ENCODE assay signal across 14 cellular contexts in genomic region chr15:31381801-31382692, GRCh38. TPM values are rescaled to one million over a fixed set of nuclear protein-coding genes. Genes with fewer than 3 reads are reported as not detected.
A peak's percentile ranks its signal among the peaks of the same experiment; 100 is the strongest.
DNase-seq lines count a peak whose midpoint lies in the region; ATAC-seq and TF ChIP-seq lines count a peak whose summit lies in the region.
"Had no signal": no experiment of that assay in that cellular context is flagged by ENCODE, and none has a peak within 500 bp of the region (broad histone marks: within the 10 kb centered on the region; RNA-seq: fewer than 3 reads in every experiment).

No MANE protein-coding gene starts in this region.

- POLR2A ChIA-PET in activated CD4-positive, alpha-beta memory T cell treated with anti-CD3 and anti-CD28 coated beads, Interleukin-2, amount 10 ng/mL, durations not matched to agents 7 days and 5 days (lab: Charles Lee): interaction anchor here (0.8 to 4.6 kb wide), 9 partner anchors 10 to 167 kb away, joined by 3 to 20 read pairs (median 4); no protein-coding TSS in a partner anchor
- POLR2A ChIA-PET in activated CD4-positive, alpha-beta memory T cell treated with anti-CD3 and anti-CD28 coated beads for 36 hours (lab: Charles Lee): interaction anchor here (1.0 to 1.4 kb wide), 2 partner anchors 35 to 53 kb away, joined by 4 read pairs; no protein-coding TSS in a partner anchor
- POLR2A ChIA-PET in activated B cell treated with CpG ODN at 0.5 μM for 24 hours (lab: Charles Lee): interaction anchor here (0.7 to 0.9 kb wide), 2 partner anchors 16 to 53 kb away, joined by 3 read pairs; no protein-coding TSS in a partner anchor

- H3K27ac Mint-ChIP-seq in activated CD4-positive, alpha-beta memory T cell treated with anti-CD3 and anti-CD28 coated beads, Interleukin-2, amount 10 ng/mL, durations not matched to agents 7 days and 5 days: peak overlapping the region; percentile 19
- no peak overlapping the region for H3K27ac Mint-ChIP-seq in activated CD4-positive, alpha-beta memory T cell treated with anti-CD3 and anti-CD28 coated beads for 36 hours
- H3K27ac Mint-ChIP-seq in activated B cell treated with CpG ODN at 0.5 μM for 24 hours: peak overlapping the region; percentile 16

- H3K27me3 Mint-ChIP-seq in activated CD4-positive, alpha-beta memory T cell treated with anti-CD3 and anti-CD28 coated beads, Interleukin-2, amount 10 ng/mL, durations not matched to agents 7 days and 5 days: no peaks in the 10 kb centered on the region
- no peaks in the 10 kb centered on the region for H3K27me3 Mint-ChIP-seq in activated CD4-positive, alpha-beta memory T cell treated with anti-CD3 and anti-CD28 coated beads for 36 hours
- no peaks in the 10 kb centered on the region for H3K27me3 Mint-ChIP-seq in activated B cell treated with CpG ODN at 0.5 μM for 24 hours
- H3K27me3 Mint-ChIP-seq: brain had no signal

- H3K9ac ChIP-seq in skeletal muscle tissue (ENCODE audit: low read depth in 1 of 3, low read length in 3 of 3): peak overlapping the region in 2 of 3 donors; percentile 20 to 45

- TF ChIP-seq CTCF in activated B cell treated with CpG ODN at 0.5 μM for 24 hours (IDR thresholded peaks at IDR 0.05): no peak

- no peak overlapping the region for H3K4me3 Mint-ChIP-seq in activated CD4-positive, alpha-beta memory T cell treated with anti-CD3 and anti-CD28 coated beads, Interleukin-2, amount 10 ng/mL, durations not matched to agents 7 days and 5 days
- no peak overlapping the region for H3K4me3 Mint-ChIP-seq in activated CD4-positive, alpha-beta memory T cell treated with anti-CD3 and anti-CD28 coated beads for 36 hours
- H3K4me3 Mint-ChIP-seq in activated B cell treated with CpG ODN at 0.5 μM for 24 hours: no peak overlapping the region
- H3K4me3 Mint-ChIP-seq: brain had no signal

- H3K9me3 Mint-ChIP-seq in activated CD4-positive, alpha-beta memory T cell treated with anti-CD3 and anti-CD28 coated beads, Interleukin-2, amount 10 ng/mL, durations not matched to agents 7 days and 5 days: no peaks in the 10 kb centered on the region
- H3K9me3 Mint-ChIP-seq in activated CD4-positive, alpha-beta memory T cell treated with anti-CD3 and anti-CD28 coated beads for 36 hours: no peaks in the 10 kb centered on the region
- H3K9me3 Mint-ChIP-seq in activated B cell treated with CpG ODN at 0.5 μM for 24 hours: no peaks in the 10 kb centered on the region

- no peaks in the 10 kb centered on the region for H3K27me3 ChIP-seq in right cardiac atrium (ENCODE audit: control insufficient read depth, insufficient read depth)
- no peaks in the 10 kb centered on the region for H3K27me3 ChIP-seq in skeletal muscle tissue (ENCODE audit: control insufficient read depth in 3 of 3, insufficient read depth in 3 of 3, low read length in 3 of 3)
- H3K27me3 ChIP-seq: MG63, neutrophil had no signal

- CTCF ChIA-PET in activated CD4-positive, alpha-beta memory T cell treated with anti-CD3 and anti-CD28 coated beads, Interleukin-2, amount 10 ng/mL, durations not matched to agents 7 days and 5 days (lab: Charles Lee): interaction anchor here (0.9 to 1.2 kb wide), 2 partner anchors 10 to 107 kb away, joined by 3 to 5 read pairs; no protein-coding TSS in a partner anchor
- CTCF ChIA-PET in activated CD4-positive, alpha-beta memory T cell treated with anti-CD3 and anti-CD28 coated beads for 36 hours (lab: Charles Lee): interaction anchor here (1.6 to 1.7 kb wide), 2 partner anchors 10 to 14 kb away, joined by 5 read pairs; no protein-coding TSS in a partner anchor
- CTCF ChIA-PET in activated B cell treated with CpG ODN at 0.5 μM for 24 hours (lab: Charles Lee): interaction anchor here (0.8 kb wide), 1 partner anchor 53 kb away, joined by 3 read pairs; no protein-coding TSS in a partner anchor

- WGBS in right cardiac atrium: 87% methylated on average over 10 of the region's 10 CpGs

- H3K36me3 Mint-ChIP-seq in activated CD4-positive, alpha-beta memory T cell treated with anti-CD3 and anti-CD28 coated beads, Interleukin-2, amount 10 ng/mL, durations not matched to agents 7 days and 5 days (ENCODE audit: low read depth): peaks cover 55% of the 10 kb centered on the region
- H3K36me3 Mint-ChIP-seq in activated CD4-positive, alpha-beta memory T cell treated with anti-CD3 and anti-CD28 coated beads for 36 hours: peaks cover 31% of the 10 kb centered on the region
- peaks cover 50% of the 10 kb centered on the region for H3K36me3 Mint-ChIP-seq in activated B cell treated with CpG ODN at 0.5 μM for 24 hours (ENCODE audit: low read depth)

- ATAC-seq in activated B cell treated with CpG ODN at 0.5 μM for 24 hours (ENCODE audit: low read depth) (no peak), right cardiac atrium (peak; percentile 29 to 37)

- H3K36me3 ChIP-seq in skeletal muscle tissue (ENCODE audit: control insufficient read depth in 3 of 3, insufficient read depth in 3 of 3, low read length in 3 of 3): peaks cover 11 to 17% (median 13%) of the 10 kb centered on the region in 3 donors

- peaks cover 10% of the 10 kb centered on the region for H3K4me1 ChIP-seq in right cardiac atrium (ENCODE audit: control insufficient read depth, insufficient read depth, low read length)
- H3K4me1 ChIP-seq in skeletal muscle tissue (ENCODE audit: control insufficient read depth in 3 of 3, insufficient read depth in 3 of 3, low read length in 3 of 3): peaks cover 20 to 33% (median 23%) of the 10 kb centered on the region in 3 donors

- H3K4me3 ChIP-seq in right cardiac atrium (ENCODE audit: low read length): no peak overlapping the region
- H3K4me3 ChIP-seq in skeletal muscle tissue (ENCODE audit: low read length in 3 of 3): no peak overlapping the region
- H3K4me3 ChIP-seq: MG63 had no signal

- DNase-seq in activated CD4-positive, alpha-beta memory T cell treated with anti-CD3 and anti-CD28 coated beads, Interleukin-2, amount 10 ng/mL, durations not matched to agents 7 days and 5 days: no peak
- DNase-seq in activated CD4-positive, alpha-beta memory T cell treated with anti-CD3 and anti-CD28 coated beads for 36 hours: no peak
- DNase-seq in activated B cell treated with CpG ODN at 0.5 μM for 24 hours (no peak), right cardiac atrium (peak in 1 of 3 donors; percentile 49), dermis blood vessel endothelial cell (no peak), DMS53 treated with DMSO at 0.1 percent for 48 hours (lab: John Stamatoyannopoulos, UW; ENCODE audit: unreplicated experiment) (no peak), amniotic stem cell (lab: John Stamatoyannopoulos, UW) (no peak)
- DNase-seq: glutamatergic neuron; MG63; NK-92 treated with Interleukin-12 subunit alpha and Interleukin-12 subunit beta, amount 100 ng/mL, for 24 hours had no signal

- H3K27ac ChIP-seq in right cardiac atrium (ENCODE audit: low read length): peak overlapping the region; percentile 89
- peak overlapping the region; percentile 29 for H3K27ac ChIP-seq in skeletal muscle tissue (ENCODE audit: low read depth, low read length)
- H3K27ac ChIP-seq: neutrophil, VCaP had no signal

- H3K4me1 Mint-ChIP-seq in activated CD4-positive, alpha-beta memory T cell treated with anti-CD3 and anti-CD28 coated beads, Interleukin-2, amount 10 ng/mL, durations not matched to agents 7 days and 5 days: peaks cover 34% of the 10 kb centered on the region
- peaks cover 20% of the 10 kb centered on the region for H3K4me1 Mint-ChIP-seq in activated CD4-positive, alpha-beta memory T cell treated with anti-CD3 and anti-CD28 coated beads for 36 hours (ENCODE audit: low read depth)
- peaks cover 21% of the 10 kb centered on the region for H3K4me1 Mint-ChIP-seq in activated B cell treated with CpG ODN at 0.5 μM for 24 hours

- intact Hi-C loops in activated CD4-positive, alpha-beta memory T cell treated with anti-CD3 and anti-CD28 coated beads for 36 hours (cut with micrococcal nuclease): no loop called here
- intact Hi-C loops in activated B cell treated with CpG ODN at 0.5 μM for 24 hours (cut with micrococcal nuclease): no loop called here
- intact Hi-C loops in right cardiac atrium (cut with DNase I): no loop called here

- no peaks in the 10 kb centered on the region for H3K9me3 ChIP-seq in right cardiac atrium (ENCODE audit: control insufficient read depth, low read length)
- peaks cover 0 to 6% (median 0%) of the 10 kb centered on the region in 3 donors for H3K9me3 ChIP-seq in skeletal muscle tissue (ENCODE audit: control insufficient read depth in 3 of 3, low read length in 3 of 3)
- H3K9me3 ChIP-seq: MG63, neutrophil had no signal

RNA-seq across cellular contexts. Expression of gene KLF13, which starts 55.4 kb away (rescaled TPM):
- total RNA-seq in activated CD4-positive, alpha-beta memory T cell treated with anti-CD3 and anti-CD28 coated beads, Interleukin-2, amount 10 ng/mL, durations not matched to agents 7 days and 5 days: 100 to 1,000 TPM; 199 TPM
- total RNA-seq in activated CD4-positive, alpha-beta memory T cell treated with anti-CD3 and anti-CD28 coated beads for 36 hours: 100 to 1,000 TPM; 134 to 145 TPM
- total RNA-seq in activated B cell treated with CpG ODN at 0.5 μM for 24 hours: 177 and 178 TPM in 2 replicates
- 100 to 1,000 TPM in 2 of 4 donors, 10 to 100 TPM in 2; 42.3 to 108 (median 88.2) TPM for total RNA-seq in right cardiac atrium
- 52.7 TPM for polyA plus RNA-seq in right cardiac atrium
- 20.4 TPM for total RNA-seq in skeletal muscle tissue
- 35.2 and 41.8 TPM in 2 replicates for total RNA-seq in dermis blood vessel endothelial cell
